ENCODE assay signal across 9 cellular contexts in the genomic region with DNA sequence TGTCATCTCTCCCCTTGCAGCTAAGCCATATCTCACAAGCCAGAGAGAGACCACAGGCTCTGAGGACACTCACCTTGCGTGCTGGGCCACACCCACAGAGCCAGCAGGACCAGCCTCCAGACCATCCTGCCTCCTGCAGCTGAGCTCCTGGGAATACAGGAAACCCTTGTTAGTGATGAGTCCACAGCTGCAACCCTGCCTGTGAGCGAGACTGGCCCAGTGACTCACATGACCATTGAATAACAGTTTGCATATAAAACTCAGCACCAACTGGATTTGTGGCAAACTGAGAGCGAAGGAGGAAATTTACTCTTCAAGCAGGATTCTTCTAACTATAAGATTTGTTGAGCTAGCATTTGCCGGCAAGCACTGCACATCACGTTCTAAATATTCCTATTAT.
DNase-seq lines count a peak whose midpoint lies in the region; ATAC-seq lines count a peak whose summit lies in the region.
"Had no signal": no experiment of that assay in that cellular context is flagged by ENCODE, and none has a peak within 500 bp of the region (broad histone marks: within the 10 kb centered on the region; RNA-seq: fewer than 3 reads in every experiment).

No MANE protein-coding gene starts in this region.

- DNase-seq in GM04503 (ENCODE audit: low read depth) (peak; percentile 71), SW480 (ENCODE audit: low spot score) (peak; percentile 41), foreskin melanocyte (peak; percentile 74), putamen (ENCODE audit: low spot score) (peak; percentile 92), NCI-H1417 (lab: John Stamatoyannopoulos, UW) (no peak), NCI-H2029 (lab: John Stamatoyannopoulos, UW) (no peak)

- ATAC-seq in HG03442 (IDR thresholded peaks at IDR 0.05; ENCODE audit: unreplicated experiment) = no peak
- no peak for ATAC-seq in HG02840 (IDR thresholded peaks at IDR 0.05; ENCODE audit: low FRiP score, unreplicated experiment)
- ATAC-seq: stimulated activated memory B cell treated with anti-CD40 and anti-IgM and Interleukin-4, amounts not matched to agents 10 μg/mL and 1 μg/mL and 100 μg/mL, for 72 hours had no signal

Comparison
In these comparisons a context has a peak if more than half of its experiments do, and no peak if none do; other contexts are left out.
1. DNase-seq: peak in GM04503 (single experiment), SW480 (single experiment), foreskin melanocyte (single experiment) and putamen (single experiment); none in NCI-H1417 (0 of 3) and NCI-H2029 (single experiment).